15 cellular contexts compared by ENCODE assay signal in genomic region chr6:211856-212497, GRCh38.
DNase-seq lines count a peak whose midpoint lies in the region; ATAC-seq, FAIRE-seq and TF ChIP-seq lines count a peak whose summit lies in the region.
"Had no signal": no experiment of that assay in that cellular context is flagged by ENCODE, and none has a peak within 500 bp of the region (broad histone marks: within the 10 kb centered on the region; RNA-seq: fewer than 3 reads in every experiment).

No MANE protein-coding gene starts in this region.

- no peak overlapping the region for H2AFZ ChIP-seq in GM12878 (ENCODE audit: control insufficient read depth, low read depth, low read length)
- H2AFZ ChIP-seq: GM23338 had no signal

- H3K27ac Mint-ChIP-seq in activated CD4-positive, alpha-beta T cell treated with anti-CD3 and anti-CD28 coated beads, Interleukin-2, amount 10 ng/mL, durations not matched to agents 7 days and 5 days, result peak overlapping the region; percentile 51
- peak overlapping the region in 2 of 3 donors; percentile 46 to 88 for H3K27ac Mint-ChIP-seq in IgD-negative memory B cell
- H3K27ac Mint-ChIP-seq in activated naive CD4-positive, alpha-beta T cell treated with anti-CD3 and anti-CD28 coated beads, Interleukin-2, amount 10 ng/mL, durations not matched to agents 7 days and 5 days, result no peak overlapping the region
- H3K27ac Mint-ChIP-seq: GM23338 had no signal

- H3K9me3 Mint-ChIP-seq in activated CD4-positive, alpha-beta T cell treated with anti-CD3 and anti-CD28 coated beads, Interleukin-2, amount 10 ng/mL, durations not matched to agents 7 days and 5 days, result peaks cover 16% of the 10 kb centered on the region
- no peaks in the 10 kb centered on the region for H3K9me3 Mint-ChIP-seq in IgD-negative memory B cell
- peaks cover 11% of the 10 kb centered on the region for H3K9me3 Mint-ChIP-seq in activated naive CD4-positive, alpha-beta T cell treated with anti-CD3 and anti-CD28 coated beads, Interleukin-2, amount 10 ng/mL, durations not matched to agents 7 days and 5 days
- H3K9me3 Mint-ChIP-seq: CD8-positive, alpha-beta memory T cell had no signal

- no peak overlapping the region for H3K9ac ChIP-seq in GM12878 (ENCODE audit: control insufficient read depth, insufficient read depth, low read length)

- H3K27ac ChIP-seq in GM12878 (ENCODE audit: control insufficient read depth, insufficient read depth), result no peak overlapping the region
- H3K27ac ChIP-seq: C4-2B had no signal

- SMC1A ChIA-PET in GM12878 (lab: Charles Lee; ENCODE audit: uncharacterized antibody, unreplicated experiment), result interaction anchor here (1.0 to 24.5 kb wide), 3 partner anchors 10 to 20 kb away, joined by 3 to 748 read pairs (median 4); no protein-coding TSS in a partner anchor

- no peaks in the 10 kb centered on the region for H3K27me3 Mint-ChIP-seq in activated CD4-positive, alpha-beta T cell treated with anti-CD3 and anti-CD28 coated beads, Interleukin-2, amount 10 ng/mL, durations not matched to agents 7 days and 5 days
- H3K27me3 Mint-ChIP-seq in IgD-negative memory B cell, result peaks cover 10% of the 10 kb centered on the region
- peaks cover 19% of the 10 kb centered on the region for H3K27me3 Mint-ChIP-seq in activated naive CD4-positive, alpha-beta T cell treated with anti-CD3 and anti-CD28 coated beads, Interleukin-2, amount 10 ng/mL, durations not matched to agents 7 days and 5 days

- H3K4me3 Mint-ChIP-seq in activated CD4-positive, alpha-beta T cell treated with anti-CD3 and anti-CD28 coated beads, Interleukin-2, amount 10 ng/mL, durations not matched to agents 7 days and 5 days, result no peak overlapping the region
- peak overlapping the region in 1 of 4 donors; percentile 57 for H3K4me3 Mint-ChIP-seq in IgD-negative memory B cell
- no peak overlapping the region for H3K4me3 Mint-ChIP-seq in activated naive CD4-positive, alpha-beta T cell treated with anti-CD3 and anti-CD28 coated beads, Interleukin-2, amount 10 ng/mL, durations not matched to agents 7 days and 5 days
- H3K4me3 Mint-ChIP-seq: GM23338 had no signal

- no peak for FAIRE-seq in GM12878 (lab: Jason Lieb, UNC)
- FAIRE-seq: A204.1 had no signal

- WGBS in GM12878 (ENCODE audit: insufficient coverage, insufficient replicate concordance, low lambda C conversion rate, missing lambda C conversion rate), result 88% methylated on average over 10 of the region's 10 CpGs

- DNase-seq in activated CD4-positive, alpha-beta T cell treated with anti-CD3 and anti-CD28 coated beads, Interleukin-2, amount 10 ng/mL, durations not matched to agents 7 days and 5 days, result no peak
- DNase-seq in activated CD4-positive, alpha-beta T cell treated with anti-CD3 and anti-CD28 coated beads for 48 hours, result no peak
- DNase-seq in GM12878 (ENCODE audit: low read depth, low spot score) (no peak), pons (ENCODE audit: low spot score) (peak; percentile 28)
- no peak for DNase-seq in activated naive CD4-positive, alpha-beta T cell treated with anti-CD3 and anti-CD28 coated beads, Interleukin-2, amount 10 ng/mL, durations not matched to agents 7 days and 5 days
- no peak for DNase-seq in stimulated activated CD4-positive, alpha-beta T cell treated with anti-CD3 and anti-CD28 coated beads, Interleukin-15, amount 100 ng/mL, for 24 hours
- DNase-seq: BE2C; Caco-2; CD8-positive, alpha-beta memory T cell; H7; IMR-90 had no signal

- peaks cover 54% of the 10 kb centered on the region for H3K4me1 Mint-ChIP-seq in activated CD4-positive, alpha-beta T cell treated with anti-CD3 and anti-CD28 coated beads, Interleukin-2, amount 10 ng/mL, durations not matched to agents 7 days and 5 days
- peaks cover 26 to 43% (median 35%) of the 10 kb centered on the region in 3 donors for H3K4me1 Mint-ChIP-seq in IgD-negative memory B cell
- H3K4me1 Mint-ChIP-seq in activated naive CD4-positive, alpha-beta T cell treated with anti-CD3 and anti-CD28 coated beads, Interleukin-2, amount 10 ng/mL, durations not matched to agents 7 days and 5 days, result peaks cover 49% of the 10 kb centered on the region

- H3K79me2 ChIP-seq in GM12878 (ENCODE audit: control insufficient read depth, insufficient read depth, low read length), result no peaks in the 10 kb centered on the region; the same call in 1 of the 2 replicates

- no TSS peak for BruUV-seq in GM12878 (replicated peaks; lab: Mats Ljungman, UMichigan)

- peaks cover 71% of the 10 kb centered on the region for H3K4me1 ChIP-seq in GM12878 (ENCODE audit: control insufficient read depth, insufficient read depth, low read length)
- H3K4me1 ChIP-seq: BE2C, Caco-2 had no signal

- H3K4me2 ChIP-seq in GM12878 (ENCODE audit: control insufficient read depth, insufficient read depth), result no peak overlapping the region
- H3K4me2 ChIP-seq: GM23338 had no signal

- no peak for TF ChIP-seq EP300 in GM12878 (IDR thresholded peaks at IDR 0.05; ENCODE audit: borderline replicate concordance in 1 of 2, control insufficient read depth in 1 of 2, low read depth in 2 of 2, low read length in 2 of 2)

- no peaks in the 10 kb centered on the region for H3K27me3 ChIP-seq in GM12878 (replicated peaks in 1 of 2; ENCODE audit: control insufficient read depth in 2 of 2, insufficient read depth in 2 of 2, low read length in 1 of 2)

- no peaks in the 10 kb centered on the region for H4K20me1 ChIP-seq in GM12878 (ENCODE audit: control insufficient read depth, insufficient read depth)

- POLR2A ChIA-PET in activated CD4-positive, alpha-beta T cell treated with anti-CD3 and anti-CD28 coated beads, Interleukin-2, amount 10 ng/mL, durations not matched to agents 7 days and 5 days (lab: Charles Lee), result no interaction called here
- POLR2A ChIA-PET in GM12878 (lab: Charles Lee), result interaction anchor here (0.8 to 1.6 kb wide), 3 partner anchors 10 to 23 kb away, joined by 3 to 6 read pairs (median 3); no protein-coding TSS in a partner anchor

- TF ChIP-seq CTCF in GM12878 (IDR thresholded peaks at IDR 0.05 in 2 of 3, conservative IDR thresholded peaks at IDR 0.05 in 1 of 3; ENCODE audit: control insufficient read depth in 2 of 3, extremely low read depth in 1 of 3, insufficient read depth in 1 of 3, low read depth in 3 of 3, low read length in 3 of 3), result no peak

- no peaks in the 10 kb centered on the region for H3K36me3 ChIP-seq in GM12878 (ENCODE audit: control insufficient read depth in 2 of 2, insufficient read depth in 2 of 2, low read length in 1 of 2)
- H3K36me3 ChIP-seq: BE2C had no signal

- no peak for TF ChIP-seq POLR2A in GM12878 (IDR thresholded peaks at IDR 0.05; ENCODE audit: low read depth, low read length)

- peaks cover 11% of the 10 kb centered on the region for H3K36me3 Mint-ChIP-seq in activated CD4-positive, alpha-beta T cell treated with anti-CD3 and anti-CD28 coated beads, Interleukin-2, amount 10 ng/mL, durations not matched to agents 7 days and 5 days (ENCODE audit: low read depth)
- no peaks in the 10 kb centered on the region for H3K36me3 Mint-ChIP-seq in IgD-negative memory B cell
- H3K36me3 Mint-ChIP-seq in activated naive CD4-positive, alpha-beta T cell treated with anti-CD3 and anti-CD28 coated beads, Interleukin-2, amount 10 ng/mL, durations not matched to agents 7 days and 5 days, result peaks cover 3% of the 10 kb centered on the region

- peaks cover 6% of the 10 kb centered on the region; the same call in 2 of the 3 replicates for H3K9me3 ChIP-seq in GM12878 (replicated peaks; ENCODE audit: control insufficient read depth, insufficient read depth, low read length)
- H3K9me3 ChIP-seq: BE2C had no signal

- no peak for TF ChIP-seq RAD21 in GM12878 (IDR thresholded peaks at IDR 0.05; ENCODE audit: insufficient read depth, low read depth, low read length)

- CTCF ChIA-PET in activated CD4-positive, alpha-beta T cell treated with anti-CD3 and anti-CD28 coated beads, Interleukin-2, amount 10 ng/mL, durations not matched to agents 7 days and 5 days (lab: Charles Lee), result interaction anchor here (1.5 to 2.2 kb wide), 2 partner anchors 11 to 13 kb away, joined by 3 to 10 read pairs; no protein-coding TSS in a partner anchor
- CTCF ChIA-PET in GM12878 (lab: Yijun Ruan, JAX), result no interaction called here
- CTCF ChIA-PET in activated naive CD4-positive, alpha-beta T cell treated with anti-CD3 and anti-CD28 coated beads, Interleukin-2, amount 10 ng/mL, durations not matched to agents 7 days and 5 days (lab: Charles Lee), result no interaction called here

- no peak for ATAC-seq in GM12878
- ATAC-seq: GM23338 had no signal

- no peak overlapping the region for H3K4me3 ChIP-seq in GM12878
- H3K4me3 ChIP-seq: GM23338 had no signal

- intact Hi-C loops in GM12878 (cut with micrococcal nuclease; ENCODE audit: unreplicated experiment), result no loop called here

- in situ Hi-C loops in GM12878 (cut with MboI), result loop anchor here (10.0 kb wide), 1 partner anchor 183 kb away; the partner anchor contains the start of gene IRF4

- RAD21 ChIA-PET in GM12878 (lab: Charles Lee; ENCODE audit: unreplicated experiment), result interaction anchor here (0.6 kb wide), 1 partner anchor 19 kb away, joined by 3 read pairs; no protein-coding TSS in a partner anchor

TF ChIP-seq in GM12878, 131 proteins besides CTCF, POLR2A, EP300 and RAD21:
- TF ChIP-seq SPI1 (IDR thresholded peaks at IDR 0.05; ENCODE audit: borderline replicate concordance, insufficient read depth, low read depth, low read length) (peak; percentile 57; the same call in 1 of the 2 replicates), RUNX3 (IDR thresholded peaks at IDR 0.05; ENCODE audit: low read length) (peak; percentile 6; the same call in 1 of the 2 replicates), ETV6 (conservative IDR thresholded peaks at IDR 0.05 in 1 of 2, IDR thresholded peaks at IDR 0.05 in 1 of 2; ENCODE audit: borderline replicate concordance in 1 of 2, low read depth in 1 of 2) (no peak)
